In the genomic region with DNA sequence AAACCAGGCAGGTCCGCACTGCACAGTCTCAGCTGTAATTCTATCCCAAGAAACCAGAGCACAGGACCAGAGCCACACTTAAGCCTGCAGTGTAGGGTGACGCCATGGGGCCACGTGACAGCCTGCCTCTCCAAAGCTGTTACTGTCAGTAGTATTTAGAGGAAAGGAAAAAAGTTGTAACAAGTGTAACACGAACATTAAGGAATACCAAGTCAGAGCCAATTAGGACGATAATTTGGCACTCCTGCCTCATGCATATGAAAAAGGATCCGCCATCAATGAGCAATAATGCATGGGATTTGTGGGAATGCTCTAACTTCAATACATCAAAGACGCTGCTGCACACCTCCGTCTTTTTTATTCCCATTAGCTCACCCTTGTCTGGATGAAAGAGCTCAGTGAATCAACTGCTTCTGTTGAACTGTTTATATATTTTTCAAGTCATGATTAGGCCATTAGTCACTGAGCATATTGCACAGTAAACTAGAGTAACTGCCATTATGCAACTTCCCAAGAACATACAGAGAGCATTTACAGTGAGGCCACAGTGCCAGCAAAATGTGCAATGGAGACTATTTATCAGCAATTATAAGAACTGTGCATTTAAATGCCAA, we compare ENCODE assay signal across 8 cellular contexts.
A peak's percentile ranks its signal among the peaks of the same experiment; 100 is the strongest.
DNase-seq lines count a peak whose midpoint lies in the region; ATAC-seq and TF ChIP-seq lines count a peak whose summit lies in the region.

No MANE protein-coding gene starts in this region.

- no peak overlapping the region for H3K4me3 ChIP-seq in epithelial cell of esophagus (ENCODE audit: low read length)

- no peak for TF ChIP-seq CTCF in epithelial cell of esophagus (IDR thresholded peaks at IDR 0.05; ENCODE audit: insufficient read depth, low read depth, low read length, missing control alignments)

- DNase-seq in GM04503 (ENCODE audit: low read depth) (peak; percentile 78), NOMO-1 (lab: John Stamatoyannopoulos, UW; ENCODE audit: unreplicated experiment in 2 of 2) (peak; percentile 83 to 95), epithelial cell of esophagus (ENCODE audit: low read depth) (peak; percentile 96), renal cortical epithelial cell (ENCODE audit: low read depth) (peak; percentile 98), inferior parietal cortex (ENCODE audit: extremely low spot score) (no peak), NCI-H1694 (lab: John Stamatoyannopoulos, UW) (no peak), cortex of kidney (lab: John Stamatoyannopoulos, UW) (no peak)

- no peak for ATAC-seq in GM18867 (IDR thresholded peaks at IDR 0.05; ENCODE audit: unreplicated experiment)

Comparison
In these comparisons a context has a peak if more than half of its experiments do, and no peak if none do; other contexts are left out.
1. DNase-seq: peak in GM04503 (single experiment), NOMO-1 (2 of 2), epithelial cell of esophagus (single experiment) and renal cortical epithelial cell (single experiment); none in inferior parietal cortex (single experiment), NCI-H1694 (single experiment) and cortex of kidney (single experiment).